ENCODE assay signal across 10 cellular contexts in the genomic region with DNA sequence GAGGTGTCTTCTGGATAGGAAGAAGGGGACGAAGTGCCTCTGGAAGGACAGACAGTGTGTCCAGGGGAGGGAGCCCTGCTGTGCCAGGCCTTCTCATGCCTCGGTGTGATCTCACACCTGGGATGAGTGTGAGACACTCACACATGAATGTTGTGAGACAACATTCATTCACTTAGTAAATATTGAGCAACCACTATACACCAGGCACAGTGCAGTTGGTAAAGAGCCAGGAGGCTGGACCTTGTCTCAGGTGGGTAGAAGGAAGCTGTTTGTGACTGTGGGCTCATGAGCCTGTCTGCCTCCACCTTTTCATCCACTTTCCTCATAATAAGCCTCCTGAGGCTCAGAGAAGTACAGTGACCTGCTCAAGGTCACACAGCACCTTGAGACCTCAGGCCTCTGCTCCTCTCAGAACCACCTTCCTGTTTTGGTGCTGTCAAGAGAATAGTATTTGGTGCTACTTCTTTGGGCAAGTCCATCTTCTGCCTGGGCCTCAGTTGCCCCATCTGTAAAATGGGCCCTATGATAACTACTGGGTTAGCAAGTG. TPM values are rescaled to one million over a fixed set of nuclear protein-coding genes. Genes with fewer than 3 reads are reported as not detected.
DNase-seq lines count a peak whose midpoint lies in the region; ATAC-seq and TF ChIP-seq lines count a peak whose summit lies in the region.
"Had no signal": no experiment of that assay in that cellular context is flagged by ENCODE, and none has a peak within 500 bp of the region (broad histone marks: within the 10 kb centered on the region; RNA-seq: fewer than 3 reads in every experiment).

No MANE protein-coding gene starts in this region.

- no peaks in the 10 kb centered on the region for H3K9me3 Mint-ChIP-seq in CD4-positive, alpha-beta memory T cell
- no peaks in the 10 kb centered on the region for H3K9me3 Mint-ChIP-seq in MCF 10A (ENCODE audit: unreplicated experiment)

- peak in 1 of 5 donors; percentile 12 for DNase-seq in CD4-positive, alpha-beta memory T cell
- peak; percentile 79 for DNase-seq in HuH-7 (ENCODE audit: low spot score)
- DNase-seq in MCF 10A (ENCODE audit: unreplicated experiment) = peak; percentile 65
- peak; percentile 83 for DNase-seq in mucosa of gallbladder (ENCODE audit: low spot score)
- no peak for DNase-seq in RPMI8226
- no peak for DNase-seq in NCI-H1048 (lab: John Stamatoyannopoulos, UW)
- DNase-seq in stimulated activated CD4-positive, alpha-beta T cell treated with anti-CD3 and anti-CD28 coated beads, Interleukin-4, amount 100 ng/mL, for 1 hour = no peak
- DNase-seq: activated CD4-positive, CD25-positive, alpha-beta regulatory T cell had no signal

- BruUV-seq in MCF 10A (replicated peaks; lab: Mats Ljungman, UMichigan) = no TSS peak

- H3K4me1 Mint-ChIP-seq in CD4-positive, alpha-beta memory T cell = peaks cover 53 to 76% (median 65%) of the 10 kb centered on the region in 4 donors
- peaks cover 7% of the 10 kb centered on the region for H3K4me1 Mint-ChIP-seq in MCF 10A (ENCODE audit: insufficient read depth, unreplicated experiment)

- H3K27ac ChIP-seq in CD4-positive, alpha-beta memory T cell (ENCODE audit: low read depth, low read length) = peak overlapping the region; percentile 98
- H3K27ac ChIP-seq: parathyroid adenoma had no signal

- no peaks in the 10 kb centered on the region for H3K27me3 ChIP-seq in CD4-positive, alpha-beta memory T cell (ENCODE audit: insufficient read depth, low read length)

- H3K4me1 ChIP-seq in CD4-positive, alpha-beta memory T cell (ENCODE audit: insufficient read depth, low read length) = peaks cover 64% of the 10 kb centered on the region
- H3K4me1 ChIP-seq: parathyroid adenoma had no signal

- peaks cover 0 to 18% of the 10 kb centered on the region in 2 donors for H3K36me3 Mint-ChIP-seq in CD4-positive, alpha-beta memory T cell
- no peaks in the 10 kb centered on the region for H3K36me3 Mint-ChIP-seq in MCF 10A (ENCODE audit: insufficient read depth, unreplicated experiment)

- CTCF ChIA-PET in CD4-positive, alpha-beta memory T cell (lab: Charles Lee; ENCODE audit: partially characterized antibody) = interaction anchor here (1.2 to 2.1 kb wide), 6 partner anchors 11 to 39 kb away, joined by 3 to 12 read pairs (median 6); a partner anchor contains a TSS
- CTCF ChIA-PET in MCF 10A (lab: Yijun Ruan, JAX) = interaction anchor here (0.6 kb wide), 1 partner anchor 23 kb away, joined by 3 read pairs; no protein-coding TSS in a partner anchor

- intact Hi-C loops in CD4-positive, alpha-beta memory T cell (cut with micrococcal nuclease) = no loop called here
- intact Hi-C loops in MCF 10A (cut with micrococcal nuclease) = no loop called here

- peak overlapping the region in 3 of 8 donors; percentile 79 to 91 (median 85) for H3K4me3 Mint-ChIP-seq in CD4-positive, alpha-beta memory T cell
- H3K4me3 Mint-ChIP-seq in MCF 10A (ENCODE audit: unreplicated experiment) = no peak overlapping the region

- TF ChIP-seq CTCF in MCF 10A (IDR thresholded peaks at IDR 0.05; ENCODE audit: unreplicated experiment) = no peak

- peak overlapping the region; percentile 97 to 100 (median 100) for H3K27ac Mint-ChIP-seq in CD4-positive, alpha-beta memory T cell
- H3K27ac Mint-ChIP-seq in MCF 10A (ENCODE audit: low read depth, unreplicated experiment) = peak overlapping the region; percentile 54

- no peaks in the 10 kb centered on the region for H3K9me3 ChIP-seq in CD4-positive, alpha-beta memory T cell (ENCODE audit: control insufficient read depth in 1 of 2, low read length in 2 of 2)

- H3K36me3 ChIP-seq in CD4-positive, alpha-beta memory T cell (ENCODE audit: insufficient read depth, low read length) = peaks cover 4% of the 10 kb centered on the region

- no peaks in the 10 kb centered on the region for H3K27me3 Mint-ChIP-seq in CD4-positive, alpha-beta memory T cell
- H3K27me3 Mint-ChIP-seq in MCF 10A (ENCODE audit: insufficient read depth, unreplicated experiment) = no peaks in the 10 kb centered on the region

- H3K4me3 ChIP-seq in CD4-positive, alpha-beta memory T cell (ENCODE audit: low read length in 2 of 2) = no peak overlapping the region

- ATAC-seq in HG02759 (IDR thresholded peaks at IDR 0.05; ENCODE audit: unreplicated experiment) = no peak

- POLR2A ChIA-PET in CD4-positive, alpha-beta memory T cell (lab: Charles Lee; ENCODE audit: partially characterized antibody) = interaction anchor here (2.4 to 18.6 kb wide), 2 partner anchors 10 to 20 kb away, joined by 23 to 394 read pairs; a partner anchor contains a TSS
- POLR2A ChIA-PET in MCF 10A (lab: Yijun Ruan, JAX) = no interaction called here

RNA-seq across cellular contexts. Expression of a gene that starts 20.9 kb away (rescaled TPM):
- 10 to 100 TPM; 50.6 to 51.8 TPM for total RNA-seq in CD4-positive, alpha-beta memory T cell
- polyA plus RNA-seq in CD4-positive, alpha-beta memory T cell = 1 to 10 TPM; 3.8 to 8.8 TPM
- 4.6 and 7.6 TPM in 2 replicates for total RNA-seq in MCF 10A (2022)
- total RNA-seq in mucosa of gallbladder = 63.2 TPM

Comparison
In these comparisons a context has a peak if more than half of its experiments do, and no peak if none do; other contexts are left out.
1. DNase-seq: peak in HuH-7 (single experiment), MCF 10A (single experiment) and mucosa of gallbladder (single experiment); none in RPMI8226 (single experiment), NCI-H1048 (single experiment) and stimulated activated CD4-positive, alpha-beta T cell treated with anti-CD3 and anti-CD28 coated beads, Interleukin-4, amount 100 ng/mL, for 1 hour (single experiment).